33 cellular contexts compared by ENCODE assay signal in the genomic region with DNA sequence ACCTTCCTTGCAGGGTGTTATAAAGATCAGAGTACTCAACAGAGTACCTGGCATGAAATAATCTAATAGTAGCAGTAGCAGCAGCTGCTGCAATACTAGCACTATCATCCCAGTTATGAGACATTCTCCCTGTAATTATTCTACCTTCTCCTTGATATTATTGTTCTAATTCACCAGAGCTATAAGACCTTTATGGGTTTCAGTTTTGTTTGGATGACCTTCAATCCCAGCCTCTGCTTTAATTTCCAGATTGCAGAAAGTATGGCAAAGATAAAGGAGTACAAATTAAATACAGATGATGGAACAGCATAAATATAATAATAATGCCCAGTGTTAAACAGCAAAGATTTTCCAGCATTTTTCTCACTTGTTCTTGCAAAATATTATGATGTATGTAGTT.
"Had no signal": no experiment of that assay in that cellular context is flagged by ENCODE, and none has a peak within 500 bp of the region (broad histone marks: within the 10 kb centered on the region; RNA-seq: fewer than 3 reads in every experiment).

No MANE protein-coding gene starts in this region.

- H3K4me3 ChIP-seq: ascending aorta, cardiac muscle cell had no signal

- H3K4me1 ChIP-seq: ascending aorta had no signal

- H3K9me3 ChIP-seq: ascending aorta had no signal

- H3K36me3 ChIP-seq: ascending aorta, cardiac muscle cell had no signal

- DNase-seq: activated B cell treated with CpG ODN at 0.5 μM for 24 hours; activated CD4-positive, alpha-beta memory T cell treated with anti-CD3 and anti-CD28 coated beads for 36 hours; activated CD4-positive, alpha-beta T cell treated with anti-CD3 and anti-CD28 coated beads for 4 hours; activated CD4-positive, alpha-beta T cell treated with anti-CD3 and anti-CD28 coated beads, Interleukin-2, amount 10 ng/mL, durations not matched to agents 24 days and 14 days; activated CD4-positive, alpha-beta T cell treated with anti-CD3 and anti-CD28 coated beads, Interleukin-2, amount 50 U/mL, for 1 hour; activated CD4-positive, alpha-beta T cell treated with anti-CD3 and anti-CD28 coated beads, Interleukin-2, amount 50 U/mL, for 4 hours; activated CD4-positive, CD25-positive, alpha-beta regulatory T cell treated with anti-CD3 and anti-CD28 coated beads, Interleukin-2, amount 50 U/mL, for 72 hours; activated CD8-positive, alpha-beta memory T cell treated with anti-CD3 and anti-CD28 coated beads, Interleukin-2, amount 50 U/mL, for 4 hours; activated CD8-positive, alpha-beta T cell treated with anti-CD3 and anti-CD28 coated beads for 36 hours; activated effector memory CD4-positive, alpha-beta T cell treated with anti-CD3 and anti-CD28 coated beads, Interleukin-2, amount 50 U/mL, for 16 hours; activated gamma-delta T cell treated with Interleukin-2 at 50 U/mL for 16 hours; activated naive CD4-positive, alpha-beta T cell; activated naive CD4-positive, alpha-beta T cell treated with anti-CD3 and anti-CD28 coated beads for 36 hours; activated naive CD4-positive, alpha-beta T cell treated with anti-CD3 and anti-CD28 coated beads, Interleukin-2, amount 50 U/mL, for 16 hours; activated naive CD8-positive, alpha-beta T cell treated with anti-CD3 and anti-CD28 coated beads for 36 hours; activated T-cell treated with anti-CD3 and anti-CD28 coated beads for 4 hours; activated T-cell treated with anti-CD3 and anti-CD28 coated beads, Interleukin-2, amount 50 U/mL, for 1 hour; activated T-cell treated with anti-CD3 and anti-CD28 coated beads, Interleukin-2, amount 50 U/mL, for 4 hours; activated T-cell treated with anti-CD3 and anti-CD28 coated beads, Interleukin-2, amount 50 U/mL, for 72 hours; amygdala; anterior cingulate cortex; caudate nucleus; cerebellar nuclear complex; T-helper 1 cell; T-helper 2 cell; T-helper 9 cell had no signal

- ATAC-seq: activated CD8-positive, alpha-beta T cell treated with anti-CD3 and anti-CD28 coated beads for 36 hours; activated naive CD4-positive, alpha-beta T cell treated with anti-CD3 and anti-CD28 coated beads, Interleukin-2, amount 50 U/mL, for 72 hours; activated T-cell treated with anti-CD3 and anti-CD28 coated beads, Interleukin-2, amount 50 U/mL, for 4 hours; activated T-cell treated with anti-CD3 and anti-CD28 coated beads, Interleukin-2, amount 50 U/mL, for 72 hours; activated T-helper 17 cell treated with anti-CD3 and anti-CD28 coated beads, Interleukin-2, amount 50 U/mL, for 72 hours had no signal

- H3K27me3 ChIP-seq: ascending aorta, cardiac muscle cell had no signal

- FAIRE-seq: bronchial epithelial cell, TTC549 had no signal

- H3K27ac ChIP-seq: ascending aorta, cardiac muscle cell, VCaP had no signal
